8 cellular contexts compared by ENCODE assay signal in genomic region chr22:42169055-42169469, GRCh38. TPM values are rescaled to one million over a fixed set of nuclear protein-coding genes. Genes with fewer than 3 reads are reported as not detected.
A peak's percentile ranks its signal among the peaks of the same experiment; 100 is the strongest.
DNase-seq lines count a peak whose midpoint lies in the region; ATAC-seq lines count a peak whose summit lies in the region.

No MANE protein-coding gene starts in this region.

- intact Hi-C loops in left cardiac atrium (cut with DNase I), result loop anchor here in 1 of 2 donors (1.0 kb wide), 1 partner anchor 268 kb away; no protein-coding TSS in a partner anchor

- DNase-seq in Daoy (ENCODE audit: low read depth) (peak; percentile 68), KG1 (lab: John Stamatoyannopoulos, UW) (peak; percentile 33), SKM-1 treated with dmso at 0.1 percent for 144 hours (lab: John Stamatoyannopoulos, UW; ENCODE audit: unreplicated experiment) (peak; percentile 32), left cardiac atrium (peak; percentile 66), retina (peak; percentile 87)
- DNase-seq in activated naive CD8-positive, alpha-beta T cell treated with anti-CD3 and anti-CD28 coated beads, Interleukin-2, amount 50 U/mL, for 16 hours (ENCODE audit: low read depth, low spot score), result peak; percentile 40

- peak; percentile 70 to 90 for ATAC-seq in left cardiac atrium
- no peak for ATAC-seq in GM21423 (IDR thresholded peaks at IDR 0.05; ENCODE audit: unreplicated experiment)
- no peak for ATAC-seq in GM21619 (IDR thresholded peaks at IDR 0.05; ENCODE audit: unreplicated experiment)

RNA-seq across cellular contexts. Expression of gene CYP2D6, which starts 38.5 kb away (rescaled TPM):
- 0.03 and 0.40 TPM in 2 replicates for total RNA-seq in Daoy (2014; rRNA removed; shearing (Covaris generic))
- total RNA-seq in left cardiac atrium, result under 1 TPM; 0.31 to 0.59 TPM

Comparison
In these comparisons a context has a peak if more than half of its experiments do, and no peak if none do; other contexts are left out.
1. DNase-seq: peak in every context shown above with its lines; median percentile 87 in retina; 68 in Daoy; 66 in left cardiac atrium; 40 in activated naive CD8-positive, alpha-beta T cell treated with anti-CD3 and anti-CD28 coated beads, Interleukin-2, amount 50 U/mL, for 16 hours; 33 in KG1; 32 in SKM-1 treated with dmso at 0.1 percent for 144 hours.
2. ATAC-seq: peak in left cardiac atrium (2 of 2); none in GM21423 (single experiment) and GM21619 (single experiment).